ENCODE assay signal across 34 cellular contexts in genomic region chr17:4601326-4601725, GRCh38. TPM values are rescaled to one million over a fixed set of nuclear protein-coding genes. Genes with fewer than 3 reads are reported as not detected.
DNase-seq lines count a peak whose midpoint lies in the region; ATAC-seq, FAIRE-seq and TF ChIP-seq lines count a peak whose summit lies in the region.
"Had no signal": no experiment of that assay in that cellular context is flagged by ENCODE, and none has a peak within 500 bp of the region (broad histone marks: within the 10 kb centered on the region; RNA-seq: fewer than 3 reads in every experiment).

No MANE protein-coding gene starts in this region.

- H4K20me1 ChIP-seq in astrocyte (ENCODE audit: insufficient read depth, low read length) (no peaks in the 10 kb centered on the region), hepatocyte (ENCODE audit: insufficient read depth, poor library complexity, severe bottlenecking) (no peaks in the 10 kb centered on the region)

- H3K27ac Mint-ChIP-seq in astrocyte (ENCODE audit: unreplicated experiment) = peak overlapping the region; percentile 5

- no peaks in the 10 kb centered on the region for H3K27me3 ChIP-seq in heart left ventricle
- H3K27me3 ChIP-seq in astrocyte (ENCODE audit: insufficient read depth, low read length) = peaks cover 15% of the 10 kb centered on the region
- no peaks in the 10 kb centered on the region for H3K27me3 ChIP-seq in hepatocyte
- no peaks in the 10 kb centered on the region for H3K27me3 ChIP-seq in psoas muscle (ENCODE audit: insufficient read depth in 3 of 3, low read length in 2 of 3)
- H3K27me3 ChIP-seq: BE2C had no signal

- H3K9ac ChIP-seq in astrocyte (ENCODE audit: low read length) = no peak overlapping the region

- H3K79me2 ChIP-seq in astrocyte (ENCODE audit: insufficient read depth, low read length) (no peaks in the 10 kb centered on the region), hepatocyte (peaks cover 28% of the 10 kb centered on the region)

- no peak overlapping the region for H3K4me3 ChIP-seq in heart left ventricle
- H3K4me3 ChIP-seq in astrocyte (ENCODE audit: insufficient read depth, low read depth, low read length) = no peak overlapping the region
- H3K4me3 ChIP-seq in hepatocyte = no peak overlapping the region
- peak overlapping the region; percentile 13 for H3K4me3 ChIP-seq in psoas muscle

- H3K9me3 Mint-ChIP-seq in astrocyte (ENCODE audit: unreplicated experiment) = no peaks in the 10 kb centered on the region
- H3K9me3 Mint-ChIP-seq: CD14-positive monocyte had no signal

- WGBS in heart left ventricle, 4 donors = 87 to 91% (median 88%) methylated on average over 4 of the region's 4 CpGs
- 98% methylated on average over 4 of the region's 4 CpGs for WGBS in hepatocyte (ENCODE audit: low lambda C conversion rate, missing lambda C conversion rate)
- WGBS in psoas muscle, 3 donors = 70 to 85% (median 79%) methylated on average over 4 of the region's 4 CpGs

- H3K4me1 ChIP-seq in heart left ventricle = peaks cover 0 to 61% (median 29%) of the 10 kb centered on the region in 12 donors
- peaks cover 10% of the 10 kb centered on the region for H3K4me1 ChIP-seq in astrocyte (ENCODE audit: insufficient read depth, low read length)
- peaks cover 50% of the 10 kb centered on the region for H3K4me1 ChIP-seq in hepatocyte (ENCODE audit: insufficient read depth)
- peaks cover 90% of the 10 kb centered on the region for H3K4me1 ChIP-seq in psoas muscle

- intact Hi-C loops in heart left ventricle (cut with DNase I) (loop anchor here in 2 of 10 donors (2.0 kb wide), 2 partner anchors 15 to 23 kb away; no protein-coding TSS in a partner anchor), cardiac septum (cut with DNase I) (no loop called here), psoas muscle (cut with DNase I) (loop anchor here in 1 of 2 donors (2.0 kb wide), 1 partner anchor 15 kb away; no protein-coding TSS in a partner anchor)

- no peaks in the 10 kb centered on the region for H3K9me2 ChIP-seq in hepatocyte (replicated peaks; ENCODE audit: insufficient read depth)

- no peak for FAIRE-seq in astrocyte (lab: Jason Lieb, UNC)
- FAIRE-seq: GM12892, GM19239, HepG2 had no signal

- ATAC-seq in heart left ventricle (no peak), psoas muscle (no peak)
- ATAC-seq: HCT116 had no signal

- no peak overlapping the region for H3K4me3 Mint-ChIP-seq in astrocyte (ENCODE audit: unreplicated experiment)
- H3K4me3 Mint-ChIP-seq: CD14-positive monocyte; CD8-positive, alpha-beta memory T cell had no signal

- no peak for TF ChIP-seq POLR2A in heart left ventricle (IDR thresholded peaks at IDR 0.05)

- H3K4me2 ChIP-seq in astrocyte (ENCODE audit: low read length) (no peak overlapping the region), hepatocyte (peak overlapping the region; percentile 69)

- peaks cover 19% of the 10 kb centered on the region for H3K27me3 Mint-ChIP-seq in astrocyte (ENCODE audit: low read depth, unreplicated experiment)

- no peak for DNase-seq in heart left ventricle
- DNase-seq in cardiac septum (ENCODE audit: low spot score) = no peak
- DNase-seq in astrocyte (ENCODE audit: low read depth) = no peak
- no peak for DNase-seq in hepatocyte (ENCODE audit: low spot score)
- DNase-seq in psoas muscle = peak in 1 of 2 donors; percentile 22
- DNase-seq in DMS 273 treated with DMSO at 0.1 percent for 48 hours (lab: John Stamatoyannopoulos, UW) = no peak
- DNase-seq in HuH-7.5 (ENCODE audit: low spot score) = no peak
- DNase-seq in dermis blood vessel endothelial cell = no peak
- DNase-seq: 8988T; ACHN; BE2C; Calu3; CD8-positive, alpha-beta memory T cell; DMS153; DND-41; KBM-7; MV-4-11; NCI-H1105; NCI-H1436 treated with DMSO at 0.1 percent for 48 hours; NCI-H1930; NCI-H2107; NCI-H524 treated with DMSO at 0.1 percent for 48 hours; NCI-H774; RPMI8226; SHP77 treated with DMSO at 0.1 percent for 48 hours had no signal

- H3K4me1 Mint-ChIP-seq in astrocyte (ENCODE audit: low read depth, unreplicated experiment) = peaks cover 25% of the 10 kb centered on the region
- H3K4me1 Mint-ChIP-seq: CD8-positive, alpha-beta memory T cell had no signal

- H2AFZ ChIP-seq in astrocyte (ENCODE audit: low read depth, low read length) (no peak overlapping the region), hepatocyte (no peak overlapping the region)

- H3K36me3 Mint-ChIP-seq in astrocyte (ENCODE audit: low read depth, unreplicated experiment) = no peaks in the 10 kb centered on the region
- H3K36me3 Mint-ChIP-seq: CD14-positive monocyte; CD8-positive, alpha-beta memory T cell had no signal

- H3K9me3 ChIP-seq in heart left ventricle = no peaks in the 10 kb centered on the region
- no peaks in the 10 kb centered on the region for H3K9me3 ChIP-seq in astrocyte (ENCODE audit: insufficient read depth, low read depth, low read length)
- H3K9me3 ChIP-seq in hepatocyte (ENCODE audit: low read depth) = no peaks in the 10 kb centered on the region
- no peaks in the 10 kb centered on the region for H3K9me3 ChIP-seq in psoas muscle
- H3K9me3 ChIP-seq: BE2C had no signal

- H3K27ac ChIP-seq in heart left ventricle = peak overlapping the region; percentile 51 to 94 (median 84)
- H3K27ac ChIP-seq in astrocyte (ENCODE audit: low read depth, low read length) = no peak overlapping the region
- peak overlapping the region; percentile 96 for H3K27ac ChIP-seq in hepatocyte
- H3K27ac ChIP-seq in psoas muscle = peak overlapping the region; percentile 84

- H3K36me3 ChIP-seq in heart left ventricle (no peaks in the 10 kb centered on the region), astrocyte (ENCODE audit: insufficient read depth, low read length) (no peaks in the 10 kb centered on the region), hepatocyte (replicated peaks; ENCODE audit: insufficient read depth, low read depth) (no peaks in the 10 kb centered on the region), psoas muscle (ENCODE audit: insufficient read depth in 1 of 2, low read depth in 1 of 2) (peaks cover 0 to 53% of the 10 kb centered on the region in 2 donors)
- H3K36me3 ChIP-seq: BE2C had no signal

- TF ChIP-seq CTCF in heart left ventricle (IDR thresholded peaks at IDR 0.05) (no peak), astrocyte (IDR thresholded peaks at IDR 0.05; ENCODE audit: insufficient read depth, low read depth, low read length) (no peak), hepatocyte (IDR thresholded peaks at IDR 0.05; ENCODE audit: poor library complexity) (no peak), psoas muscle (IDR thresholded peaks at IDR 0.05) (no peak)

RNA-seq across cellular contexts. Expression of gene SMTNL2, which starts 17.0 kb away (rescaled TPM):
- total RNA-seq in heart left ventricle (10 to 100 TPM; 10.1 to 47.5 (median 18.5) TPM), cardiac septum (8.1 TPM), astrocyte (0.18 and 0.26 TPM in 2 replicates), hepatocyte (41.5 and 56.8 TPM in 2 replicates), psoas muscle (100 to 1,000 TPM; 248 to 524 (median 400) TPM), dermis blood vessel endothelial cell (under 0.01 TPM in 1 of 2 replicates, not detected in the other)
- polyA plus RNA-seq in heart left ventricle (1 to 10 TPM; 2.1 to 8.2 TPM), hepatocyte (106 TPM in 2 replicates), psoas muscle (100 to 1,000 TPM in 2 of 3 donors, 10 to 100 TPM in 1; 20.7 to 318 (median 210) TPM)
- total RNA-seq: Calu3; CD8-positive, alpha-beta memory T cell; HT1080; LHCN-M2; MCF 10A had no signal
- polyA plus RNA-seq: CD8-positive, alpha-beta memory T cell had no signal

RNA-seq across cellular contexts. Expression of gene ALOX15, which starts 40.2 kb away (rescaled TPM):
- total RNA-seq in heart left ventricle (10 to 100 TPM in 1 of 9 donors, under 1 TPM in 5, not detected in 3; 0.23 to 62.4 (median 0.38) TPM), cardiac septum (0.35 TPM), astrocyte (0.07 TPM in 1 of 2 replicates, not detected in the other), hepatocyte (1.9 and 2.1 TPM in 2 replicates), psoas muscle (under 1 TPM in 2 of 4 donors, not detected in 2; 0.10 to 0.36 TPM), dermis blood vessel endothelial cell (not detected in 2 replicates)
- polyA plus RNA-seq in heart left ventricle (not detected), hepatocyte (5.5 and 7.5 TPM in 2 replicates), psoas muscle (not detected)
- total RNA-seq: CD8-positive, alpha-beta memory T cell; H4; HT1080; LHCN-M2; MCF 10A had no signal
- polyA plus RNA-seq: CD8-positive, alpha-beta memory T cell; HepG2 had no signal

RNA-seq across cellular contexts. Expression of gene GGT6, which starts 40.9 kb away (rescaled TPM):
- total RNA-seq in heart left ventricle = not detected
- polyA plus RNA-seq in heart left ventricle = not detected
- not detected for total RNA-seq in cardiac septum
- not detected in 2 replicates for total RNA-seq in astrocyte
- total RNA-seq in hepatocyte = 0.32 TPM in 1 of 2 replicates, not detected in the other
- not detected in 2 replicates for polyA plus RNA-seq in hepatocyte
- not detected for total RNA-seq in psoas muscle
- polyA plus RNA-seq in psoas muscle = under 1 TPM in 1 of 3 donors, not detected in 2; 0.03 TPM
- total RNA-seq in dermis blood vessel endothelial cell = not detected in 2 replicates
- total RNA-seq: CD8-positive, alpha-beta memory T cell; H4; HT1080; LHCN-M2; MCF 10A had no signal
- polyA plus RNA-seq: CD14-positive monocyte; CD8-positive, alpha-beta memory T cell had no signal

RNA-seq across cellular contexts. Expression of gene MYBBP1A, which starts 46.1 kb away (rescaled TPM):
- total RNA-seq in heart left ventricle (10 to 100 TPM; 17.4 to 34.8 (median 24.4) TPM), cardiac septum (26.1 TPM), astrocyte (70.0 and 71.1 TPM in 2 replicates), hepatocyte (17.9 and 23.7 TPM in 2 replicates), psoas muscle (10 to 100 TPM; 31.3 to 63.2 (median 46.3) TPM), dermis blood vessel endothelial cell (32.2 and 52.0 TPM in 2 replicates)
- polyA plus RNA-seq in heart left ventricle (10 to 100 TPM; 15.5 to 27.8 TPM), hepatocyte (44.1 and 46.5 TPM in 2 replicates), psoas muscle (10 to 100 TPM; 28.5 to 54.4 (median 35.5) TPM)
